In genomic region chr9:127991017-127991756, GRCh38 we compare ENCODE assay signal across 10 cellular contexts. TPM values are rescaled to one million over a fixed set of nuclear protein-coding genes. Genes with fewer than 3 reads are reported as not detected.
DNase-seq lines count a peak whose midpoint lies in the region; ATAC-seq, FAIRE-seq and TF ChIP-seq lines count a peak whose summit lies in the region.
"Had no signal": no experiment of that assay in that cellular context is flagged by ENCODE, and none has a peak within 500 bp of the region (broad histone marks: within the 10 kb centered on the region; RNA-seq: fewer than 3 reads in every experiment).

No MANE protein-coding gene starts in this region.

- no TSS peak for BruUV-seq in mammary epithelial cell (replicated peaks; lab: Mats Ljungman, UMichigan)

- H3K27ac ChIP-seq in breast epithelium, result peak overlapping the region; percentile 43 to 45
- H3K27ac ChIP-seq in mammary epithelial cell (ENCODE audit: insufficient read depth, low read depth, low read length), result no peak overlapping the region
- peak overlapping the region; percentile 63 to 97 (median 85) for H3K27ac ChIP-seq in Peyer's patch
- H3K27ac ChIP-seq in hepatocyte, result peak overlapping the region; percentile 76

- H3K4me1 ChIP-seq in breast epithelium, result no peaks in the 10 kb centered on the region
- no peaks in the 10 kb centered on the region for H3K4me1 ChIP-seq in mammary epithelial cell (ENCODE audit: insufficient read depth, low read length)
- H3K4me1 ChIP-seq in Peyer's patch, result peaks cover 5 to 9% (median 7%) of the 10 kb centered on the region in 4 donors
- H3K4me1 ChIP-seq in hepatocyte (ENCODE audit: insufficient read depth), result peaks cover 18% of the 10 kb centered on the region

- H2AFZ ChIP-seq in mammary epithelial cell (ENCODE audit: low read depth, low read length) (no peak overlapping the region), hepatocyte (no peak overlapping the region)

- no peak for DNase-seq in breast epithelium (ENCODE audit: low spot score in 2 of 2)
- no peak for DNase-seq in mammary epithelial cell
- DNase-seq in Peyer's patch, result peak in 2 of 3 donors; percentile 91
- peak; percentile 80 for DNase-seq in hepatocyte (ENCODE audit: low spot score)
- no peak for DNase-seq in D721Med (ENCODE audit: insufficient read length, low spot score)
- DNase-seq in NOMO-1 treated with DMSO at 0.1 percent for 48 hours (lab: John Stamatoyannopoulos, UW; ENCODE audit: unreplicated experiment), result no peak
- no peak for DNase-seq in nucleus accumbens (lab: John Stamatoyannopoulos, UW)
- DNase-seq: immature natural killer cell; stimulated activated naive CD4-positive, alpha-beta T cell treated with Interleukin-2 at 50 U/mL for 16 hours had no signal

- no peak for FAIRE-seq in D721Med (lab: Jason Lieb, UNC)

- in situ Hi-C loops in mammary epithelial cell (cut with MboI; ENCODE audit: low sequenced_read_pairs in 2 of 2), result no loop called here

- H3K4me2 ChIP-seq in mammary epithelial cell (ENCODE audit: insufficient read depth, low read depth, low read length) (no peak overlapping the region), hepatocyte (peak overlapping the region; percentile 1)

- no peak for TF ChIP-seq CTCF in breast epithelium (IDR thresholded peaks at IDR 0.05)
- no peak for TF ChIP-seq CTCF in mammary epithelial cell (conservative IDR thresholded peaks at IDR 0.05 in 1 of 2, IDR thresholded peaks at IDR 0.05 in 1 of 2; ENCODE audit: extremely low read depth in 1 of 2, insufficient read depth in 1 of 2, low read depth in 1 of 2, low read length in 2 of 2)
- no peak for TF ChIP-seq CTCF in Peyer's patch (IDR thresholded peaks at IDR 0.05)
- no peak for TF ChIP-seq CTCF in hepatocyte (IDR thresholded peaks at IDR 0.05; ENCODE audit: poor library complexity)
- no peak for TF ChIP-seq CTCF in D721Med (IDR thresholded peaks at IDR 0.05; ENCODE audit: insufficient read depth, missing control alignments)

- intact Hi-C loops in breast epithelium (cut with DNase I; ENCODE audit: low total_unique reads), result no loop called here
- intact Hi-C loops in mammary epithelial cell (cut with micrococcal nuclease), result no loop called here

- H3K27me3 ChIP-seq in breast epithelium, result no peaks in the 10 kb centered on the region
- H3K27me3 ChIP-seq in mammary epithelial cell (ENCODE audit: insufficient read depth, low read length), result no peaks in the 10 kb centered on the region
- no peaks in the 10 kb centered on the region for H3K27me3 ChIP-seq in Peyer's patch
- H3K27me3 ChIP-seq in hepatocyte, result no peaks in the 10 kb centered on the region

- H3K36me3 ChIP-seq in breast epithelium (no peaks in the 10 kb centered on the region), mammary epithelial cell (ENCODE audit: insufficient read depth, low read length) (no peaks in the 10 kb centered on the region), Peyer's patch (no peaks in the 10 kb centered on the region), hepatocyte (replicated peaks; ENCODE audit: insufficient read depth, low read depth) (no peaks in the 10 kb centered on the region)

- H3K9me3 ChIP-seq in breast epithelium, result no peaks in the 10 kb centered on the region
- no peaks in the 10 kb centered on the region for H3K9me3 ChIP-seq in mammary epithelial cell (replicated peaks; ENCODE audit: insufficient read depth, low read length)
- no peaks in the 10 kb centered on the region for H3K9me3 ChIP-seq in Peyer's patch
- H3K9me3 ChIP-seq in hepatocyte (ENCODE audit: low read depth), result no peaks in the 10 kb centered on the region

- no peaks in the 10 kb centered on the region for H3K9me2 ChIP-seq in hepatocyte (replicated peaks; ENCODE audit: insufficient read depth)

- no peaks in the 10 kb centered on the region for H3K79me2 ChIP-seq in mammary epithelial cell (ENCODE audit: insufficient read depth, low read length)
- H3K79me2 ChIP-seq in hepatocyte, result no peaks in the 10 kb centered on the region

- dilution Hi-C loops in mammary epithelial cell (cut with HindIII; ENCODE audit: low sequenced_read_pairs), result no loop called here

- no peak overlapping the region for H3K9ac ChIP-seq in mammary epithelial cell (ENCODE audit: insufficient read depth, low read length)

- 72% methylated on average over 10 of the region's 10 CpGs for WGBS in mammary epithelial cell (ENCODE audit: low coverage, missing lambda C conversion rate)
- 73% methylated on average over 10 of the region's 10 CpGs for WGBS in hepatocyte (ENCODE audit: low lambda C conversion rate, missing lambda C conversion rate)

- H3K4me3 ChIP-seq in breast epithelium, result no peak overlapping the region
- H3K4me3 ChIP-seq in mammary epithelial cell (replicated peaks in 1 of 3; ENCODE audit: insufficient read depth in 1 of 3, low read depth in 2 of 3, low read length in 3 of 3), result no peak overlapping the region
- peak overlapping the region in 1 of 4 donors; percentile 17 for H3K4me3 ChIP-seq in Peyer's patch
- no peak overlapping the region for H3K4me3 ChIP-seq in hepatocyte

- no peak for TF ChIP-seq POLR2A in breast epithelium (IDR thresholded peaks at IDR 0.05)
- TF ChIP-seq POLR2A in Peyer's patch (IDR thresholded peaks at IDR 0.05), result no peak

- no peaks in the 10 kb centered on the region for H4K20me1 ChIP-seq in mammary epithelial cell (ENCODE audit: insufficient read depth, low read length)
- no peaks in the 10 kb centered on the region for H4K20me1 ChIP-seq in hepatocyte (ENCODE audit: insufficient read depth, poor library complexity, severe bottlenecking)

- CTCF ChIA-PET in mammary epithelial cell (lab: Charles Lee; ENCODE audit: low non-redundant PET), result no interaction called here

- no peak for ATAC-seq in GM21717 (IDR thresholded peaks at IDR 0.05; ENCODE audit: unreplicated experiment)

RNA-seq across cellular contexts. Expression of gene EEIG1, which starts 10.4 kb away (rescaled TPM):
- total RNA-seq in breast epithelium (10 to 100 TPM in 2 of 3 donors, 1 to 10 TPM in 1; 7.7 to 32.1 (median 19.7) TPM), mammary epithelial cell (10 to 100 TPM; 23.0 to 29.3 TPM), Peyer's patch (100 to 1,000 TPM in 3 of 4 donors, 10 to 100 TPM in 1; 71.8 to 219 (median 122) TPM), hepatocyte (38.1 and 47.9 TPM in 2 replicates)
- polyA plus RNA-seq in mammary epithelial cell (17.1 TPM), hepatocyte (43.6 and 44.1 TPM in 2 replicates)
- 11.3 TPM for polyA minus RNA-seq in mammary epithelial cell

RNA-seq across cellular contexts. Expression of gene DPM2, which starts 53.5 kb away (rescaled TPM):
- 10 to 100 TPM; 10.6 to 17.4 (median 17.1) TPM for total RNA-seq in breast epithelium
- total RNA-seq in mammary epithelial cell, result 10 to 100 TPM; 10.0 to 48.7 TPM
- polyA plus RNA-seq in mammary epithelial cell, result 45.2 TPM
- polyA minus RNA-seq in mammary epithelial cell, result 74.8 TPM
- 10 to 100 TPM; 20.6 to 27.3 (median 22.1) TPM for total RNA-seq in Peyer's patch
- total RNA-seq in hepatocyte, result 19.2 and 22.4 TPM in 2 replicates
- polyA plus RNA-seq in hepatocyte, result 57.1 and 61.9 TPM in 2 replicates

Comparison
In these comparisons a context has a peak if more than half of its experiments do, and no peak if none do; other contexts are left out.
1. DNase-seq: peak in Peyer's patch (2 of 3) and hepatocyte (single experiment); none in breast epithelium (0 of 2), mammary epithelial cell (single experiment), D721Med (single experiment), NOMO-1 treated with DMSO at 0.1 percent for 48 hours (single experiment) and nucleus accumbens (0 of 56).